In genomic region chr2:163187995-163188655, GRCh38 we compare ENCODE assay signal across 1 cellular context.
TF ChIP-seq lines count a peak whose summit lies in the region.

No MANE protein-coding gene starts in this region.

TF ChIP-seq in SK-N-SH treated with all-trans-retinoic acid at 6 μM for 48 hours, 23 proteins besides CTCF, POLR2A, EP300 and RAD21 (continued from another document):
- TF ChIP-seq PATZ1 (CRISPR knock-in tag; IDR thresholded peaks at IDR 0.05; ENCODE audit: borderline replicate concordance) (no peak), ZFP30 (CRISPR knock-in tag; IDR thresholded peaks at IDR 0.05) (no peak)
TF ChIP-seq in SK-N-SH treated with all-trans-retinoic acid at 6 μM for 48 hours: peak in this region for 0.
